ENCODE assay signal across 17 cellular contexts in genomic region chr22:39732625-39733024, GRCh38.
DNase-seq lines count a peak whose midpoint lies in the region; ATAC-seq, FAIRE-seq and TF ChIP-seq lines count a peak whose summit lies in the region.
"Had no signal": no experiment of that assay in that cellular context is flagged by ENCODE, and none has a peak within 500 bp of the region (broad histone marks: within the 10 kb centered on the region; RNA-seq: fewer than 3 reads in every experiment).

No MANE protein-coding gene starts in this region.

- H3K27ac ChIP-seq in H1 (ENCODE audit: low read depth, low read length) (no peak overlapping the region), upper lobe of right lung (no peak overlapping the region), HepG2 (ENCODE audit: extremely low read length, insufficient read depth, low read length) (no peak overlapping the region)
- H3K27ac ChIP-seq: C4-2B, GM23248 had no signal

- H2AK5ac ChIP-seq in H1 (ENCODE audit: low read depth, low read length), result no peak overlapping the region

- H2BK15ac ChIP-seq in H1 (ENCODE audit: low read length), result no peak overlapping the region

- DNase-seq in NCI-H146 (lab: John Stamatoyannopoulos, UW) (peak; percentile 54), NCI-H146 treated with DMSO at 0.1 percent for 48 hours (lab: John Stamatoyannopoulos, UW; ENCODE audit: unreplicated experiment) (no peak), DMS153 treated with DMSO at 0.1 percent for 48 hours (lab: John Stamatoyannopoulos, UW; ENCODE audit: unreplicated experiment) (peak; percentile 53), H1 (ENCODE audit: low read depth in 1 of 2, low spot score in 2 of 2) (no peak), upper lobe of right lung (peak; percentile 54), HepG2 (ENCODE audit: low spot score) (no peak)
- DNase-seq in activated CD4-positive, alpha-beta T cell treated with anti-CD3 and anti-CD28 coated beads, Interleukin-2, amount 50 U/mL, for 1 hour, result no peak
- no peak for DNase-seq in stimulated activated CD4-positive, alpha-beta T cell treated with anti-CD3 and anti-CD28 coated beads, Interleukin-2, amount 100 ng/mL, for 48 hours
- DNase-seq: 8988T; AML-193; CD4-positive, alpha-beta memory T cell; DMS53; GF-D8; GM23248; H9 had no signal

- TF ChIP-seq CTCF in H1 (IDR thresholded peaks at IDR 0.05; ENCODE audit: control extremely low read depth in 1 of 3, insufficient read depth in 1 of 3, low read depth in 1 of 3, low read length in 3 of 3), result no peak
- TF ChIP-seq CTCF in upper lobe of right lung (IDR thresholded peaks at IDR 0.05), result no peak
- no peak for TF ChIP-seq CTCF in HepG2 (CRISPR knock-in tag; IDR thresholded peaks at IDR 0.05)

- intact Hi-C loops in upper lobe of right lung (cut with DNase I), result no loop called here
- intact Hi-C loops in HepG2 (cut with micrococcal nuclease; ENCODE audit: unreplicated experiment), result no loop called here

- H3K18ac ChIP-seq in H1 (ENCODE audit: extremely low read depth, low read length), result no peak overlapping the region

- no peak overlapping the region for H3K4me3 ChIP-seq in H1 (ENCODE audit: extremely low read depth in 1 of 4, insufficient read depth in 2 of 4, low read depth in 3 of 4, low read length in 4 of 4)
- H3K4me3 ChIP-seq in upper lobe of right lung, result no peak overlapping the region
- no peak overlapping the region for H3K4me3 ChIP-seq in HepG2 (replicated peaks in 1 of 3; ENCODE audit: insufficient read depth in 1 of 3, low read depth in 2 of 3, low read length in 3 of 3)
- H3K4me3 ChIP-seq: GM23248 had no signal

- H2BK5ac ChIP-seq in H1 (ENCODE audit: low read depth, low read length), result no peak overlapping the region

- no peaks in the 10 kb centered on the region for H3K79me1 ChIP-seq in H1 (ENCODE audit: low read depth, low read length)

- TF ChIP-seq POLR2A in H1 (IDR thresholded peaks at IDR 0.05; ENCODE audit: control extremely low read depth in 1 of 2, low read depth in 2 of 2, low read length in 2 of 2) (no peak), HepG2 (IDR thresholded peaks at IDR 0.05; ENCODE audit: insufficient read depth in 1 of 2, low read depth in 2 of 2, low read length in 2 of 2) (no peak)

- peaks cover 0 to 5% (median 0%) of the 10 kb centered on the region in 4 experiments; a peak in 1 of 7 replicates for H3K4me1 ChIP-seq in H1 (replicated peaks in 1 of 4; ENCODE audit: control insufficient read depth in 3 of 4, insufficient read depth in 4 of 4, low read length in 3 of 4)
- no peaks in the 10 kb centered on the region for H3K4me1 ChIP-seq in upper lobe of right lung
- no peaks in the 10 kb centered on the region for H3K4me1 ChIP-seq in HepG2 (ENCODE audit: insufficient read depth, low read length)

- H4K8ac ChIP-seq in H1 (ENCODE audit: extremely low read depth, insufficient read depth, low read length), result no peak overlapping the region

- H3K27me3 ChIP-seq in H1 (replicated peaks in 1 of 4; ENCODE audit: control insufficient read depth in 3 of 4, extremely low read depth in 1 of 4, insufficient read depth in 3 of 4, low read length in 3 of 4) (no peaks in the 10 kb centered on the region), upper lobe of right lung (peaks cover 28% of the 10 kb centered on the region), HepG2 (ENCODE audit: control insufficient read depth in 1 of 2, insufficient read depth in 2 of 2, low read length in 2 of 2) (peaks cover 8 to 48% of the 10 kb centered on the region in 2 experiments; a peak in 4 of 5 replicates)

- no peak overlapping the region for H2BK20ac ChIP-seq in H1 (ENCODE audit: low read length)

- H3K14ac ChIP-seq in H1 (ENCODE audit: insufficient read length), result no peak overlapping the region

- CTCF ChIA-PET in H1 (lab: Charles Lee; ENCODE audit: partially characterized antibody), result interaction anchor here (1.3 to 2.5 kb wide), 7 partner anchors 16 to 304 kb away, joined by 3 to 10 read pairs (median 4); no protein-coding TSS in a partner anchor
- CTCF ChIA-PET in HepG2 (lab: Yijun Ruan, JAX; ENCODE audit: low intra/inter-chr PET ratio, low total read pairs), result no interaction called here

- no peaks in the 10 kb centered on the region for H3K23me2 ChIP-seq in H1 (ENCODE audit: low read depth, low read length)

- no peak overlapping the region for H3K4ac ChIP-seq in H1 (replicated peaks; ENCODE audit: insufficient read length, low read depth, low read length)

- no peak overlapping the region for H4K91ac ChIP-seq in H1 (replicated peaks; ENCODE audit: insufficient read length, low read length)

- TF ChIP-seq EP300 in H1 (IDR thresholded peaks at IDR 0.05; ENCODE audit: borderline replicate concordance in 1 of 2, low read depth in 2 of 2, low read length in 2 of 2) (no peak), HepG2 (IDR thresholded peaks at IDR 0.05; ENCODE audit: low read depth in 2 of 2, low read length in 2 of 2) (no peak), HepG2 (CRISPR knock-in tag; IDR thresholded peaks at IDR 0.05; ENCODE audit: borderline replicate concordance) (no peak)

- H4K20me1 ChIP-seq in H1 (replicated peaks in 1 of 2; ENCODE audit: control insufficient read depth in 1 of 2, insufficient read depth in 2 of 2, low read length in 2 of 2) (no peaks in the 10 kb centered on the region), HepG2 (ENCODE audit: insufficient read depth, low read length) (no peaks in the 10 kb centered on the region)

- no peak overlapping the region for H4K5ac ChIP-seq in H1 (ENCODE audit: insufficient read length, low read depth, low read length)

- H3K56ac ChIP-seq in H1 (replicated peaks; ENCODE audit: insufficient read length, low read depth, low read length), result no peak overlapping the region

- in situ Hi-C loops in HepG2 (cut with HindIII; ENCODE audit: extremely low pct_ligation_motif_present, low pct_unique_long_range_greater_than_20kb), result no loop called here

- BruUV-seq in HepG2 (replicated peaks; lab: Mats Ljungman, UMichigan), result no TSS peak

- ATAC-seq in upper lobe of right lung (no peak), HepG2 (no peak)

- 87% methylated on average over 8 of the region's 8 CpGs; no CpG with 5 or more reads in 1 of the 2 experiments for WGBS in H1 (ENCODE audit: extremely low coverage in 1 of 2, insufficient coverage in 1 of 2, insufficient read length in 1 of 2, insufficient replicate concordance in 2 of 2, low coverage in 1 of 2, low lambda C conversion rate in 2 of 2, missing lambda C conversion rate in 1 of 2), 2 experiments
- 12% methylated on average over 8 of the region's 8 CpGs for WGBS in HepG2 (ENCODE audit: low lambda C conversion rate)

- H3K9me3 ChIP-seq in H1 (ENCODE audit: insufficient read depth in 2 of 2, low read depth in 1 of 2, low read length in 1 of 2) (no peaks in the 10 kb centered on the region), upper lobe of right lung (no peaks in the 10 kb centered on the region), HepG2 (ENCODE audit: low read length) (no peaks in the 10 kb centered on the region)

- H2BK12ac ChIP-seq in H1 (ENCODE audit: low read depth, low read length), result no peak overlapping the region

- H3K9ac ChIP-seq in H1 (replicated peaks in 1 of 4; ENCODE audit: extremely low read depth in 1 of 4, low read depth in 3 of 4, low read length in 3 of 4), result no peak overlapping the region
- no peak overlapping the region for H3K9ac ChIP-seq in HepG2 (ENCODE audit: insufficient read depth, low read depth, low read length)
- H3K9ac ChIP-seq: GM23248 had no signal

- H3K36me3 ChIP-seq in H1 (ENCODE audit: control insufficient read depth in 2 of 4, insufficient read depth in 4 of 4, low read length in 3 of 4) (no peaks in the 10 kb centered on the region), upper lobe of right lung (no peaks in the 10 kb centered on the region), HepG2 (replicated peaks in 1 of 2; ENCODE audit: control insufficient read depth in 1 of 2, insufficient read depth in 2 of 2, low read length in 2 of 2) (no peaks in the 10 kb centered on the region)

- H2AFZ ChIP-seq in H1 (ENCODE audit: low read length), result 0 out of 2 replicates have a peak overlapping the region, but pooled peaks have one; percentile 2
- H2AFZ ChIP-seq in HepG2 (ENCODE audit: low read length), result no peak overlapping the region
- H2AFZ ChIP-seq: GM23248 had no signal

- no peak overlapping the region for H3K4me2 ChIP-seq in H1 (ENCODE audit: insufficient read depth in 1 of 2, low read depth in 2 of 2, low read length in 2 of 2)
- no peak overlapping the region for H3K4me2 ChIP-seq in HepG2 (ENCODE audit: low read depth, low read length)

- H3K79me2 ChIP-seq in H1 (ENCODE audit: control insufficient read depth in 1 of 2, insufficient read depth in 2 of 2, low read length in 2 of 2) (no peaks in the 10 kb centered on the region), HepG2 (ENCODE audit: insufficient read depth, low read length) (no peaks in the 10 kb centered on the region)

- FAIRE-seq in H1 (lab: Jason Lieb, UNC) (no peak), HepG2 (lab: Jason Lieb, UNC) (no peak)
- FAIRE-seq: D721Med had no signal

- POLR2A ChIA-PET in H1 (lab: Charles Lee; ENCODE audit: partially characterized antibody) (interaction anchor here (0.6 kb wide), 1 partner anchor 1468 kb away, joined by 3 read pairs; no protein-coding TSS in a partner anchor), HepG2 (lab: Yijun Ruan, JAX) (no interaction called here)

- H3K23ac ChIP-seq in H1 (ENCODE audit: insufficient read length), result no peak overlapping the region

- TF ChIP-seq RAD21 in H1 (IDR thresholded peaks at IDR 0.05 in 1 of 2, conservative IDR thresholded peaks at IDR 0.05 in 1 of 2; ENCODE audit: low read depth in 2 of 2, low read length in 2 of 2) (no peak), HepG2 (CRISPR knock-in tag; IDR thresholded peaks at IDR 0.05) (no peak)

- no peak overlapping the region for H2BK120ac ChIP-seq in H1 (replicated peaks; ENCODE audit: low read depth, low read length)

TF ChIP-seq in H1, 55 proteins besides CTCF, POLR2A, EP300 and RAD21 (continues in another document):
- no peak for TF ChIP-seq KDM5A (IDR thresholded peaks at IDR 0.05; ENCODE audit: low read length)
- TF ChIP-seq EZH2 (IDR thresholded peaks at IDR 0.05; ENCODE audit: low read depth, low read length, severe bottlenecking), result no peak
- no peak for TF ChIP-seq SP4 (IDR thresholded peaks at IDR 0.05; ENCODE audit: low read length)
- no peak for TF ChIP-seq HDAC6 (IDR thresholded peaks at IDR 0.05; ENCODE audit: low read depth, low read length)
- TF ChIP-seq POU5F1 (IDR thresholded peaks at IDR 0.05; ENCODE audit: low read depth, low read length), result no peak
- TF ChIP-seq BCL11A (IDR thresholded peaks at IDR 0.05; ENCODE audit: low read depth in 2 of 2, low read length in 2 of 2), result no peak

Comparison
In these comparisons a context has a peak if more than half of its experiments do, and no peak if none do; other contexts are left out.
1. DNase-seq: peak in NCI-H146 (single experiment), DMS153 treated with DMSO at 0.1 percent for 48 hours (single experiment) and upper lobe of right lung (single experiment); none in NCI-H146 treated with DMSO at 0.1 percent for 48 hours (single experiment), H1 (0 of 2), HepG2 (single experiment), activated CD4-positive, alpha-beta T cell treated with anti-CD3 and anti-CD28 coated beads, Interleukin-2, amount 50 U/mL, for 1 hour (single experiment) and stimulated activated CD4-positive, alpha-beta T cell treated with anti-CD3 and anti-CD28 coated beads, Interleukin-2, amount 100 ng/mL, for 48 hours (0 of 2).